In the genomic region with DNA sequence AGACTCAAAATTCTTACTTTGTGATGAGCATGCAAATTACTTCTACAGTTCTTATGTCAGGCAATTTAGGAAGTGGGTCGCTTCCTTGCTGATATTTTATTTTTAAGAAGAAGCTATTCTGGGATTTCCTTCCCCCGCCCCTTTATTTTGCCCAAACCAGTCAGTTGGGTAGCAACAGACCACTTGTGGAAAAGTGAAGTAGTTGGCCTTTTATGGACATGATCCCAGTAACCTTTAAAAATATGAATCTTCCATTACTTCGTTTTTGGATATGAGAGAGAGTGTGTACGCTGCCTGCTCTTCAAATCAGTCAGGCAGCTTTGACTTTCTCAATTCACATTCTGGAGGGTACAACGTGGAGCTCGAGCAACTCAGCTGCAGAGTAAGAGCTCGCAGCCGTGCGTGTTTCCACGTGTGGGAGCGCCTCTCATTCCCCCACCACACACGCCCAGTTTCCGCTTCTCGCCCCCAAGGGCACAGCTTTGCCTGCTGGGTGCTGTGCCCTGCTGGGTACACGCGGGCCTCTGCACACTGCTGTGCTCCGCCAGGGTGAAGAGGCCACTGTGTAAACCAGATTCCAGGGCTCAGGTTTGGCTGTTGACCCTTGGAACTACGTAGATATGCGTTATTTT, we compare ENCODE assay signal across 18 cellular contexts.
A peak's percentile ranks its signal among the peaks of the same experiment; 100 is the strongest.
DNase-seq lines count a peak whose midpoint lies in the region; ATAC-seq and TF ChIP-seq lines count a peak whose summit lies in the region.
"Had no signal": no experiment of that assay in that cellular context is flagged by ENCODE, and none has a peak within 500 bp of the region (broad histone marks: within the 10 kb centered on the region; RNA-seq: fewer than 3 reads in every experiment).

No MANE protein-coding gene starts in this region.

- peaks cover 2% of the 10 kb centered on the region for H3K4me1 ChIP-seq in RWPE2 (ENCODE audit: insufficient read depth, poor library complexity, severe bottlenecking)
- H3K4me1 ChIP-seq in thoracic aorta (ENCODE audit: control insufficient read depth in 1 of 2, low read depth in 2 of 2), result peaks cover 0 to 48% of the 10 kb centered on the region in 2 donors

- H3K9me3 ChIP-seq in RWPE2 (ENCODE audit: severe bottlenecking) (no peaks in the 10 kb centered on the region), thoracic aorta (no peaks in the 10 kb centered on the region)

- H3K27ac Mint-ChIP-seq in activated CD4-positive, alpha-beta memory T cell treated with anti-CD3 and anti-CD28 coated beads for 36 hours, result no peak overlapping the region
- H3K27ac Mint-ChIP-seq: activated CD8-positive, alpha-beta T cell treated with anti-CD3 and anti-CD28 coated beads for 36 hours had no signal

- DNase-seq in NOMO-1 (lab: John Stamatoyannopoulos, UW; ENCODE audit: unreplicated experiment in 2 of 2) (peak; percentile 20 to 50), NOMO-1 treated with dmso at 0.1 percent for 144 hours (lab: John Stamatoyannopoulos, UW; ENCODE audit: unreplicated experiment) (no peak), RWPE2 (ENCODE audit: low spot score) (no peak), left kidney (ENCODE audit: low read depth, low spot score) (peak; percentile 15), thoracic aorta (ENCODE audit: low spot score) (no peak), NCI-H510A treated with DMSO at 0.1 percent for 48 hours (lab: John Stamatoyannopoulos, UW) (no peak), activated T-cell treated with anti-CD3 and anti-CD28 coated beads for 4 hours (no peak)
- DNase-seq in activated CD4-positive, alpha-beta memory T cell treated with anti-CD3 and anti-CD28 coated beads for 36 hours, result no peak
- DNase-seq: activated CD8-positive, alpha-beta T cell treated with anti-CD3 and anti-CD28 coated beads for 36 hours; C1 segment of cervical spinal cord; effector memory CD4-positive, alpha-beta T cell; hypothalamus; IMR-90; NCI-H1048; NCI-H526 treated with DMSO at 0.1 percent for 48 hours; occipital lobe had no signal

- H3K9me3 Mint-ChIP-seq in activated CD4-positive, alpha-beta memory T cell treated with anti-CD3 and anti-CD28 coated beads for 36 hours, result no peaks in the 10 kb centered on the region
- H3K9me3 Mint-ChIP-seq: activated CD8-positive, alpha-beta T cell treated with anti-CD3 and anti-CD28 coated beads for 36 hours; central memory CD8-positive, alpha-beta T cell had no signal

- H3K27me3 ChIP-seq in RWPE2 (ENCODE audit: insufficient read depth, poor library complexity, severe bottlenecking) (no peaks in the 10 kb centered on the region), thoracic aorta (replicated peaks; ENCODE audit: insufficient read depth) (no peaks in the 10 kb centered on the region)

- H3K27ac ChIP-seq in RWPE2 (ENCODE audit: poor library complexity, severe bottlenecking) (peak overlapping the region; percentile 0), thoracic aorta (peak overlapping the region; percentile 25 to 44)
- H3K27ac ChIP-seq: 22Rv1 had no signal

- POLR2A ChIA-PET in activated CD4-positive, alpha-beta memory T cell treated with anti-CD3 and anti-CD28 coated beads for 36 hours (lab: Charles Lee), result no interaction called here

- intact Hi-C loops in activated CD4-positive, alpha-beta memory T cell treated with anti-CD3 and anti-CD28 coated beads for 36 hours (cut with micrococcal nuclease), result loop anchor here (5.0 kb wide), 1 partner anchor 123 kb away; a partner anchor contains a TSS

- peaks cover 91% of the 10 kb centered on the region for H3K36me3 ChIP-seq in RWPE2 (ENCODE audit: low read depth)
- peaks cover 7% of the 10 kb centered on the region for H3K36me3 ChIP-seq in thoracic aorta

- peaks cover 1% of the 10 kb centered on the region for H3K27me3 Mint-ChIP-seq in activated CD4-positive, alpha-beta memory T cell treated with anti-CD3 and anti-CD28 coated beads for 36 hours

- CTCF ChIA-PET in activated CD4-positive, alpha-beta memory T cell treated with anti-CD3 and anti-CD28 coated beads for 36 hours (lab: Charles Lee), result no interaction called here

- TF ChIP-seq CTCF in RWPE2 (IDR thresholded peaks at IDR 0.05; ENCODE audit: poor library complexity, severe bottlenecking), result no peak
- no peak for TF ChIP-seq CTCF in thoracic aorta (IDR thresholded peaks at IDR 0.05)

- H3K4me3 ChIP-seq in RWPE2 (ENCODE audit: severe bottlenecking) (no peak overlapping the region), thoracic aorta (no peak overlapping the region)

- ATAC-seq in RWPE2 (ENCODE audit: low read depth) (no peak), thoracic aorta (ENCODE audit: insufficient number of reproducible peaks, low FRiP score, low read depth) (no peak)
- ATAC-seq: activated CD8-positive, alpha-beta T cell treated with anti-CD3 and anti-CD28 coated beads for 36 hours had no signal

- no peak overlapping the region for H3K4me3 Mint-ChIP-seq in activated CD4-positive, alpha-beta memory T cell treated with anti-CD3 and anti-CD28 coated beads for 36 hours
- H3K4me3 Mint-ChIP-seq: activated CD8-positive, alpha-beta T cell treated with anti-CD3 and anti-CD28 coated beads for 36 hours; central memory CD8-positive, alpha-beta T cell had no signal

- no peaks in the 10 kb centered on the region for H3K36me3 Mint-ChIP-seq in activated CD4-positive, alpha-beta memory T cell treated with anti-CD3 and anti-CD28 coated beads for 36 hours

- no peaks in the 10 kb centered on the region for H3K4me1 Mint-ChIP-seq in activated CD4-positive, alpha-beta memory T cell treated with anti-CD3 and anti-CD28 coated beads for 36 hours (ENCODE audit: low read depth)
- H3K4me1 Mint-ChIP-seq: central memory CD8-positive, alpha-beta T cell had no signal

Comparison
In these comparisons a context has a peak if more than half of its experiments do, and no peak if none do; other contexts are left out.
1. DNase-seq: peak in NOMO-1 (2 of 2) and left kidney (single experiment); none in NOMO-1 treated with dmso at 0.1 percent for 144 hours (single experiment), RWPE2 (single experiment), thoracic aorta (single experiment), NCI-H510A treated with DMSO at 0.1 percent for 48 hours (single experiment), activated CD4-positive, alpha-beta memory T cell treated with anti-CD3 and anti-CD28 coated beads for 36 hours (single experiment) and activated T-cell treated with anti-CD3 and anti-CD28 coated beads for 4 hours (single experiment).